ENCODE assay signal across 8 cellular contexts in the genomic region with DNA sequence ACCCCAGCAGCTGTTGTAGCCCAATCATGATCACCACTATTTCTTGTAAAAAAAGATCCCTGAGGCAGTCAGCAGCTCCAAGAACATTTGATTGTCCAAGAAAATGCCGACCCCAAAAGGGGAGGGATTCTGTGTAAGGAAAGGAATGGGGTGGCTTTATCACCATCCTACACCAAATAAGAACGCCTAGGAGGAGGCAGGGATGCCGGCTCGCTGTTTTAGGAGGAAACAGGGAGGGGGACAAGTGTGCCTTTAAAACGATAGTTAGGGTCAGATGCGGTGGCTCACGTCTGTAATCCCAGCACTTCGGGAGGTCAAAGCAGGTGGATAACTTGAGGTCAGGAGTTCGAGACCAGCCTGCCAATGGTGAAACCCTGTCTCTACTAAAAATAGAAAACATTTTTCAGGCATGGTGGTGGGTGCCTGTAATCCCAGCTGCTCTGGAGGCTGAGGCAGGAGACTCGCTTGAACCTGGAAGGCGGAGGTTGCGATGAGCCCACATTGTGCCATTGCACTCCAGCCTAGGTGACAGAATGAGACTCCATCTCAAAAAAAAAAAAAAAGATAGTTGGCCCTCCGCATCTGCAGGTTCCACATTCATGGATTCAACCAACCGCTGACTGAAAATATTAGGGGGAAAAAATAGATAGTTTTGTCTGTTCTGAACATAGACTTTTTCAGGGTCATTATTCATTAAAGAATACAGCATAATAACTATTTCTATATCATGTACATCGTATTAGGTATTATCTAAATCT.
DNase-seq lines count a peak whose midpoint lies in the region; ATAC-seq and TF ChIP-seq lines count a peak whose summit lies in the region.

No MANE protein-coding gene starts in this region.

- H4K20me1 ChIP-seq in Loucy (ENCODE audit: insufficient read depth, low read length, poor library complexity, severe bottlenecking), result no peaks in the 10 kb centered on the region

- H3K4me1 Mint-ChIP-seq in CD14-positive monocyte, result peaks cover 34% of the 10 kb centered on the region
- H3K4me1 Mint-ChIP-seq in neural crest cell, result peaks cover 27% of the 10 kb centered on the region

- peaks cover 0 to 5% (median 0%) of the 10 kb centered on the region in 7 donors for H3K9me3 Mint-ChIP-seq in CD14-positive monocyte
- no peaks in the 10 kb centered on the region for H3K9me3 Mint-ChIP-seq in neural crest cell

- peak overlapping the region; percentile 88 for H2AFZ ChIP-seq in Loucy (ENCODE audit: low read length)

- H3K36me3 ChIP-seq in Loucy (ENCODE audit: insufficient read depth, low read length), result no peaks in the 10 kb centered on the region

- no peak for DNase-seq in CD14-positive monocyte (ENCODE audit: low spot score)
- peak; percentile 38 for DNase-seq in cerebellar cortex (ENCODE audit: low spot score)
- DNase-seq in neural crest cell (ENCODE audit: low read depth, low spot score), result no peak
- DNase-seq in NCI-H1092 treated with DMSO at 0.1 percent for 48 hours (lab: John Stamatoyannopoulos, UW), result no peak
- DNase-seq in stimulated activated CD4-positive, alpha-beta T cell treated with anti-CD3 and anti-CD28 coated beads, Interleukin-12 subunit alpha, Interleukin-12 subunit beta, amount 100 ng/mL, for 4 hours, result no peak
- DNase-seq in activated CD4-positive, alpha-beta T cell treated with anti-CD3 and anti-CD28 coated beads for 1 hour, result no peak

- H3K36me3 Mint-ChIP-seq in CD14-positive monocyte (no peaks in the 10 kb centered on the region), neural crest cell (ENCODE audit: low read depth) (no peaks in the 10 kb centered on the region)

- H3K9me3 ChIP-seq in Loucy (ENCODE audit: insufficient read depth, low read depth, low read length), result no peaks in the 10 kb centered on the region

- no peaks in the 10 kb centered on the region for H3K27me3 ChIP-seq in Loucy (ENCODE audit: insufficient read depth, low read length, poor library complexity, severe bottlenecking)

- no peaks in the 10 kb centered on the region for H3F3A ChIP-seq in Loucy (ENCODE audit: low read depth)

- ATAC-seq in HG03342 (IDR thresholded peaks at IDR 0.05; ENCODE audit: unreplicated experiment), result no peak

- peak overlapping the region in 2 of 7 donors; percentile 57 to 67 for H3K27ac Mint-ChIP-seq in CD14-positive monocyte
- H3K27ac Mint-ChIP-seq in neural crest cell (ENCODE audit: unreplicated experiment), result no peak overlapping the region

- H3K9me2 ChIP-seq in Loucy (replicated peaks; ENCODE audit: low read depth, low read length), result no peaks in the 10 kb centered on the region

- peak overlapping the region; percentile 82 for H3K4me3 ChIP-seq in Loucy (ENCODE audit: low read length, poor library complexity, severe bottlenecking)

- no peaks in the 10 kb centered on the region for H3K79me2 ChIP-seq in Loucy (ENCODE audit: insufficient read depth, low read length)

- intact Hi-C loops in CD14-positive monocyte (cut with micrococcal nuclease), result loop anchor here (5.0 to 10.0 kb wide), 2 partner anchors 110 to 462 kb away; no protein-coding TSS in a partner anchor

- H3K9ac ChIP-seq in Loucy (ENCODE audit: low read depth, low read length, poor library complexity, severe bottlenecking), result peak overlapping the region; percentile 57

- H3K4me3 Mint-ChIP-seq in CD14-positive monocyte (peak overlapping the region; percentile 87 to 98), neural crest cell (peak overlapping the region; percentile 93)

- H3K4me1 ChIP-seq in Loucy (ENCODE audit: insufficient read depth, low read length, poor library complexity, severe bottlenecking), result no peaks in the 10 kb centered on the region

- H3K27me3 Mint-ChIP-seq in CD14-positive monocyte (ENCODE audit: low read depth in 3 of 3) (peaks cover 0 to 7% (median 0%) of the 10 kb centered on the region in 3 donors), neural crest cell (ENCODE audit: low read depth) (no peaks in the 10 kb centered on the region)

- H3K4me2 ChIP-seq in Loucy (ENCODE audit: low read depth, low read length, poor library complexity, severe bottlenecking), result peak overlapping the region; percentile 66

- no peak for TF ChIP-seq CTCF in CD14-positive monocyte (IDR thresholded peaks at IDR 0.05)
- TF ChIP-seq CTCF in Loucy (conservative IDR thresholded peaks at IDR 0.05; ENCODE audit: low read length), result no peak
- no peak for TF ChIP-seq CTCF in neural crest cell (conservative IDR thresholded peaks at IDR 0.05)
